Comparison of ENCODE assay signal across 20 cellular contexts in genomic region chr6:138302554-138302953, GRCh38.
DNase-seq lines count a peak whose midpoint lies in the region; ATAC-seq and TF ChIP-seq lines count a peak whose summit lies in the region.
"Had no signal": no experiment of that assay in that cellular context is flagged by ENCODE, and none has a peak within 500 bp of the region (broad histone marks: within the 10 kb centered on the region; RNA-seq: fewer than 3 reads in every experiment).

No MANE protein-coding gene starts in this region.

- in situ Hi-C loops in brain microvascular endothelial cell (cut with HindIII; ENCODE audit: low pct_ligation_motif_present, low sequenced_read_pairs): no loop called here

- no peak overlapping the region for H3K18ac ChIP-seq in trophoblast cell (ENCODE audit: low read length)

- no peak for ATAC-seq in stimulated activated memory B cell treated with anti-CD40 and anti-IgM and Interleukin-4, amounts not matched to agents 10 μg/mL and 1 μg/mL and 100 μg/mL, for 72 hours
- ATAC-seq: CD8-positive, alpha-beta T cell; GM12878; GM23338; HCT116 had no signal

- TF ChIP-seq CTCF in mesothelial cell of epicardium (IDR thresholded peaks at IDR 0.05; ENCODE audit: unreplicated experiment): no peak
- TF ChIP-seq CTCF in brain microvascular endothelial cell (IDR thresholded peaks at IDR 0.05; ENCODE audit: low read depth, low read length, missing control alignments): no peak

- H3K14ac ChIP-seq in trophoblast cell (ENCODE audit: low read length): no peak overlapping the region

- H3K27ac Mint-ChIP-seq in mesothelial cell of epicardium: peak overlapping the region; percentile 70
- H3K27ac Mint-ChIP-seq in stimulated activated memory B cell treated with anti-CD40 and anti-IgM and Interleukin-4, amounts not matched to agents 10 μg/mL and 1 μg/mL and 100 μg/mL, for 72 hours: no peak overlapping the region
- H3K27ac Mint-ChIP-seq: B cell; CD4-positive, CD25-positive, alpha-beta regulatory T cell; CD8-positive, alpha-beta T cell; GM23338; H9 had no signal

- H3K4me1 ChIP-seq in trophoblast cell (ENCODE audit: control insufficient read depth in 1 of 2, insufficient read depth in 2 of 2, low read length in 2 of 2): peaks cover under 1 to 8% of the 10 kb centered on the region in 2 experiments
- H3K4me1 ChIP-seq: BLaER1 had no signal

- no peak overlapping the region for H3K23ac ChIP-seq in trophoblast cell (ENCODE audit: low read length)

- no peak overlapping the region for H3K4me2 ChIP-seq in trophoblast cell (ENCODE audit: low read length)
- H3K4me2 ChIP-seq: BLaER1, GM23338 had no signal

- WGBS in trophoblast cell (ENCODE audit: extremely low coverage, insufficient coverage, insufficient read length): no CpG with 5 or more reads among the region's 2 CpGs

- no peak overlapping the region for H2BK5ac ChIP-seq in trophoblast cell (ENCODE audit: low read depth, low read length, poor library complexity)

- H3K36me3 ChIP-seq in trophoblast cell (ENCODE audit: control insufficient read depth in 1 of 2, insufficient read depth in 2 of 2, low read length in 2 of 2): no peaks in the 10 kb centered on the region
- H3K36me3 ChIP-seq in brain microvascular endothelial cell (replicated peaks): no peaks in the 10 kb centered on the region
- H3K36me3 ChIP-seq: BLaER1 had no signal

- H4K8ac ChIP-seq in trophoblast cell (ENCODE audit: low read depth, low read length): no peak overlapping the region

- no peaks in the 10 kb centered on the region for H3K27me3 Mint-ChIP-seq in mesothelial cell of epicardium (ENCODE audit: low read depth)
- peaks cover 19% of the 10 kb centered on the region for H3K27me3 Mint-ChIP-seq in stimulated activated memory B cell treated with anti-CD40 and anti-IgM and Interleukin-4, amounts not matched to agents 10 μg/mL and 1 μg/mL and 100 μg/mL, for 72 hours

- H3K27me3 ChIP-seq in trophoblast cell (ENCODE audit: insufficient read depth, low read length): no peaks in the 10 kb centered on the region
- no peaks in the 10 kb centered on the region for H3K27me3 ChIP-seq in brain microvascular endothelial cell (replicated peaks)
- H3K27me3 ChIP-seq: BLaER1 had no signal

- H3K4me3 ChIP-seq in trophoblast cell (ENCODE audit: low read depth, low read length): no peak overlapping the region
- H3K4me3 ChIP-seq in brain microvascular endothelial cell (ENCODE audit: low read depth, low read length): no peak overlapping the region
- H3K4me3 ChIP-seq: BLaER1, GM12878, GM23338 had no signal

- no peak overlapping the region for H2AFZ ChIP-seq in trophoblast cell (ENCODE audit: insufficient read depth, low read length, poor library complexity)
- H2AFZ ChIP-seq: GM23338 had no signal

- H3K36me3 Mint-ChIP-seq in mesothelial cell of epicardium: peaks cover 5% of the 10 kb centered on the region
- H3K36me3 Mint-ChIP-seq in stimulated activated memory B cell treated with anti-CD40 and anti-IgM and Interleukin-4, amounts not matched to agents 10 μg/mL and 1 μg/mL and 100 μg/mL, for 72 hours: no peaks in the 10 kb centered on the region
- H3K36me3 Mint-ChIP-seq: CD4-positive, CD25-positive, alpha-beta regulatory T cell; CD8-positive, alpha-beta T cell had no signal

- no peak overlapping the region for H3K4me3 Mint-ChIP-seq in mesothelial cell of epicardium
- no peak overlapping the region for H3K4me3 Mint-ChIP-seq in stimulated activated memory B cell treated with anti-CD40 and anti-IgM and Interleukin-4, amounts not matched to agents 10 μg/mL and 1 μg/mL and 100 μg/mL, for 72 hours
- H3K4me3 Mint-ChIP-seq: B cell; CD4-positive, CD25-positive, alpha-beta regulatory T cell; CD8-positive, alpha-beta T cell; GM23338; H9 had no signal

- no peak for DNase-seq in epithelial cell of prostate (ENCODE audit: low read depth, low spot score)
- no peak for DNase-seq in mesothelial cell of epicardium (ENCODE audit: low spot score in 2 of 2, unreplicated experiment in 2 of 2)
- peak; percentile 28 to 88 for DNase-seq in trophoblast cell
- no peak for DNase-seq in central memory CD4-positive, alpha-beta T cell
- no peak for DNase-seq in NK-92 (lab: John Stamatoyannopoulos, UW; ENCODE audit: unreplicated experiment)
- DNase-seq in brain microvascular endothelial cell: no peak
- DNase-seq: CD4-positive, CD25-positive, alpha-beta regulatory T cell; CD8-positive, alpha-beta T cell; DMS 273 treated with DMSO at 0.1 percent for 48 hours; DMS79; EL; GDM1; H9 had no signal

- H3K9me3 ChIP-seq in trophoblast cell (ENCODE audit: insufficient read depth, low read depth, low read length): peaks cover 2% of the 10 kb centered on the region
- H3K9me3 ChIP-seq: BLaER1 had no signal

- no peak overlapping the region for H3K4ac ChIP-seq in trophoblast cell (ENCODE audit: low read depth, low read length)

- H4K12ac ChIP-seq in trophoblast cell (ENCODE audit: low read depth, low read length): no peak overlapping the region

- no peak overlapping the region for H3K9ac ChIP-seq in trophoblast cell (ENCODE audit: low read length)
- H3K9ac ChIP-seq: BLaER1 had no signal

- no peaks in the 10 kb centered on the region for H3K9me3 Mint-ChIP-seq in mesothelial cell of epicardium
- no peaks in the 10 kb centered on the region for H3K9me3 Mint-ChIP-seq in stimulated activated memory B cell treated with anti-CD40 and anti-IgM and Interleukin-4, amounts not matched to agents 10 μg/mL and 1 μg/mL and 100 μg/mL, for 72 hours
- H3K9me3 Mint-ChIP-seq: CD4-positive, CD25-positive, alpha-beta regulatory T cell; CD8-positive, alpha-beta T cell; GM23338; H9 had no signal

- no peak overlapping the region for H2BK12ac ChIP-seq in trophoblast cell (ENCODE audit: low read length)

- H4K91ac ChIP-seq in trophoblast cell (ENCODE audit: low read depth, low read length): no peak overlapping the region

- peaks cover 36% of the 10 kb centered on the region for H3K4me1 Mint-ChIP-seq in mesothelial cell of epicardium
- no peaks in the 10 kb centered on the region for H3K4me1 Mint-ChIP-seq in stimulated activated memory B cell treated with anti-CD40 and anti-IgM and Interleukin-4, amounts not matched to agents 10 μg/mL and 1 μg/mL and 100 μg/mL, for 72 hours
- H3K4me1 Mint-ChIP-seq: B cell, GM23338, H9 had no signal

- H3K79me2 ChIP-seq in trophoblast cell (ENCODE audit: control insufficient read depth, insufficient read depth, low read length, poor library complexity): no peaks in the 10 kb centered on the region

- no peak overlapping the region for H2BK120ac ChIP-seq in trophoblast cell (ENCODE audit: insufficient read depth, low read length, poor library complexity)

- no peaks in the 10 kb centered on the region for H3K79me1 ChIP-seq in trophoblast cell (ENCODE audit: low read length)

- H3K27ac ChIP-seq in epithelial cell of prostate: peak overlapping the region; percentile 26
- no peak overlapping the region for H3K27ac ChIP-seq in trophoblast cell (ENCODE audit: low read depth, low read length)
- no peak overlapping the region for H3K27ac ChIP-seq in brain microvascular endothelial cell
- H3K27ac ChIP-seq: BLaER1, C4-2B had no signal

- H2AK5ac ChIP-seq in trophoblast cell (ENCODE audit: low read length): no peak overlapping the region

Comparison
In these comparisons a context has a peak if more than half of its experiments do, and no peak if none do; other contexts are left out.
1. DNase-seq: peak in trophoblast cell (2 of 2); none in epithelial cell of prostate (single experiment), mesothelial cell of epicardium (0 of 2), central memory CD4-positive, alpha-beta T cell (single experiment), NK-92 (single experiment) and brain microvascular endothelial cell (single experiment).